ENCODE assay signal across 7 cellular contexts in genomic region chr7:130912086-130912909, GRCh38.
DNase-seq lines count a peak whose midpoint lies in the region; ATAC-seq and TF ChIP-seq lines count a peak whose summit lies in the region.

No MANE protein-coding gene starts in this region.

- no peaks in the 10 kb centered on the region for H3K27me3 ChIP-seq in HUES48 (ENCODE audit: control insufficient read depth, insufficient read depth, low read length)
- no peaks in the 10 kb centered on the region for H3K27me3 ChIP-seq in lower lobe of right lung (ENCODE audit: low read depth)

- H3K4me1 ChIP-seq in HUES48 (ENCODE audit: control insufficient read depth, insufficient read depth, low read length) (peaks cover 64% of the 10 kb centered on the region), lower lobe of right lung (peaks cover 69% of the 10 kb centered on the region), urinary bladder (ENCODE audit: insufficient read depth) (no peaks in the 10 kb centered on the region)

- TF ChIP-seq CTCF in astrocyte of the spinal cord (IDR thresholded peaks at IDR 0.05; ENCODE audit: low read depth, low read length) (no peak), lower lobe of right lung (IDR thresholded peaks at IDR 0.05) (no peak)

- H3K4me3 ChIP-seq in HUES48 (ENCODE audit: low read depth, low read length) (peak overlapping the region; percentile 34; the same call in 1 of the 2 replicates), astrocyte of the spinal cord (ENCODE audit: low read depth, low read length) (peak overlapping the region; percentile 62), lower lobe of right lung (peak overlapping the region; percentile 58), urinary bladder (ENCODE audit: low read depth, low read length) (peak overlapping the region; percentile 32)

- intact Hi-C loops in lower lobe of right lung (cut with DNase I): no loop called here

- H3K9me3 ChIP-seq in HUES48 (ENCODE audit: control insufficient read depth, insufficient read depth, low read length) (no peaks in the 10 kb centered on the region), lower lobe of right lung (no peaks in the 10 kb centered on the region)

- no peaks in the 10 kb centered on the region for H3K36me3 ChIP-seq in HUES48 (ENCODE audit: control insufficient read depth, insufficient read depth, low read length)
- H3K36me3 ChIP-seq in lower lobe of right lung: peaks cover 17% of the 10 kb centered on the region
- no peaks in the 10 kb centered on the region for H3K36me3 ChIP-seq in urinary bladder (ENCODE audit: insufficient read depth)

- WGBS in urinary bladder: 46% methylated on average over 9 of the region's 9 CpGs

- H3K9ac ChIP-seq in HUES48 (ENCODE audit: low read depth, low read length): peak overlapping the region; percentile 42; the same call in 1 of the 2 replicates

- H3K27ac ChIP-seq in HUES48 (ENCODE audit: low read depth, low read length) (peak overlapping the region; percentile 90), lower lobe of right lung (peak overlapping the region; percentile 88), urinary bladder (ENCODE audit: low read depth) (peak overlapping the region; percentile 80)

- in situ Hi-C loops in astrocyte of the spinal cord (cut with HindIII; ENCODE audit: low sequenced_read_pairs): no loop called here

- peak; percentile 5 for ATAC-seq in GM19351 (IDR thresholded peaks at IDR 0.05; ENCODE audit: unreplicated experiment)
- peak; percentile 52 to 76 for ATAC-seq in lower lobe of right lung
- ATAC-seq in GM21529 (IDR thresholded peaks at IDR 0.05; ENCODE audit: unreplicated experiment): no peak

- DNase-seq in astrocyte of the spinal cord (ENCODE audit: low read depth, low spot score) (peak; percentile 89), lower lobe of right lung (no peak), putamen (ENCODE audit: low spot score) (no peak)
